8 cellular contexts compared by ENCODE assay signal in the genomic region with DNA sequence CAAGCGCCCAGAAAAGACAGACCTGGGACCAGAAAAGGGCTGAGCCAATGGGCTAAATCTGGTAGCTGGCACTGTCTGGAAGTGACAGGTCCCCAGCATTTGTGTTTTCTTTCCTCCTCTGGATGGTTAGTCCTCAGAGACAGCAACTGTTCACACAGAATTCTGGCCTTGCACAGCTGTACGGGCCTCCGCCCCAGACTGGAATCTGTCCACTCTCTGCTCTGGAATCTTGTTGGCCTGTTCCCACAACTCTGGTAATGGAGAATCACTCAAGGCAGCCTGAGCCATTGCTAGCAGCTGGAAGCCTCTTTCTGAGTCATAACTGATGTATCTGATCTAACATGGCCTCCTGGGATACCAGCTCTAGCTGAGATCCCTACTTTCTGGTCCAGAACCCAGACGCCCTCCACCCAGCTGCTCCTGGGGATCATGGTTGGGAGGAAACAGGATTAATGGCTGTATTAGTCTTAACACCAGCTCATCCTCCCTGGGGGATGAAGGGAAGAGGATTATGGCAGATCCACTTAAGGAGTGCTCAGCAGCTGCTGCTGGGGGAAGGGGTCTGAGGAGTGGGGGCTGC. TPM values are rescaled to one million over a fixed set of nuclear protein-coding genes. Genes with fewer than 3 reads are reported as not detected.
DNase-seq lines count a peak whose midpoint lies in the region; ATAC-seq and TF ChIP-seq lines count a peak whose summit lies in the region.

No MANE protein-coding gene starts in this region.

- H3K36me3 ChIP-seq in lower lobe of right lung: peaks cover 33% of the 10 kb centered on the region
- peaks cover 0 to 4% of the 10 kb centered on the region in 2 donors for H3K36me3 ChIP-seq in aorta (ENCODE audit: control insufficient read depth in 1 of 2, insufficient read depth in 2 of 2, low read length in 1 of 2)

- peak; percentile 76 for DNase-seq in Right ventricle myocardium inferior (ENCODE audit: missing footprints)
- no peak for DNase-seq in cardiac septum (ENCODE audit: low spot score)
- DNase-seq in astrocyte of the spinal cord (ENCODE audit: low read depth, low spot score): peak; percentile 94
- no peak for DNase-seq in lower lobe of right lung
- peak in 1 of 2 donors; percentile 72 for DNase-seq in aorta
- DNase-seq in stimulated activated CD4-positive, alpha-beta T cell treated with anti-CD3 and anti-CD28 coated beads, Interleukin-15, amount 100 ng/mL, for 24 hours: no peak
- DNase-seq in KG1 (lab: John Stamatoyannopoulos, UW): no peak

- WGBS in aorta, 2 donors: 46 to 48% methylated on average over 4 of the region's 4 CpGs

- peaks cover 13% of the 10 kb centered on the region for H3K4me1 ChIP-seq in lower lobe of right lung
- no peaks in the 10 kb centered on the region for H3K4me1 ChIP-seq in aorta (ENCODE audit: control insufficient read depth in 1 of 2, insufficient read depth in 2 of 2, low read length in 2 of 2)

- no peak for TF ChIP-seq CTCF in astrocyte of the spinal cord (IDR thresholded peaks at IDR 0.05; ENCODE audit: low read depth, low read length)
- no peak for TF ChIP-seq CTCF in lower lobe of right lung (IDR thresholded peaks at IDR 0.05)

- ATAC-seq in Right ventricle myocardium inferior: peak; percentile 94
- peak; percentile 68 to 74 for ATAC-seq in lower lobe of right lung
- peak; percentile 80 for ATAC-seq in aorta (ENCODE audit: low FRiP score)
- ATAC-seq in HG03039 (IDR thresholded peaks at IDR 0.05; ENCODE audit: unreplicated experiment): no peak

- H3K27me3 ChIP-seq in lower lobe of right lung (ENCODE audit: low read depth) (no peaks in the 10 kb centered on the region), aorta (ENCODE audit: control insufficient read depth in 1 of 2, insufficient read depth in 2 of 2, low read length in 1 of 2) (no peaks in the 10 kb centered on the region)

- in situ Hi-C loops in astrocyte of the spinal cord (cut with HindIII; ENCODE audit: low sequenced_read_pairs): no loop called here

- intact Hi-C loops in Right ventricle myocardium inferior (cut with DNase I): no loop called here
- intact Hi-C loops in cardiac septum (cut with DNase I): no loop called here
- intact Hi-C loops in lower lobe of right lung (cut with DNase I): no loop called here
- intact Hi-C loops in aorta (cut with DNase I): no loop called here

- H3K9me3 ChIP-seq in lower lobe of right lung: no peaks in the 10 kb centered on the region
- H3K9me3 ChIP-seq in aorta (ENCODE audit: control insufficient read depth, low read length): no peaks in the 10 kb centered on the region

- peak overlapping the region; percentile 64 for H3K27ac ChIP-seq in lower lobe of right lung
- peak overlapping the region in 1 of 2 donors; percentile 26 for H3K27ac ChIP-seq in aorta (ENCODE audit: low read depth in 1 of 2, low read length in 2 of 2)

- H3K4me3 ChIP-seq in astrocyte of the spinal cord (ENCODE audit: low read depth, low read length) (no peak overlapping the region), lower lobe of right lung (no peak overlapping the region), aorta (ENCODE audit: low read length in 2 of 2) (no peak overlapping the region)

RNA-seq across cellular contexts. Expression of a gene that starts 9.1 kb away (rescaled TPM):
- total RNA-seq in Right ventricle myocardium inferior (5.3 TPM), cardiac septum (5.9 TPM), lower lobe of right lung (8.2 TPM), aorta (10 to 100 TPM in 1 of 2 donors, 1 to 10 TPM in 1; 7.4 to 10.3 TPM)
- polyA plus RNA-seq in aorta: 1 to 10 TPM; 6.0 to 6.6 TPM

RNA-seq across cellular contexts. Expression of a gene that starts 9.2 kb away (rescaled TPM):
- total RNA-seq in Right ventricle myocardium inferior (9.9 TPM), cardiac septum (9.6 TPM), lower lobe of right lung (23.1 TPM), aorta (10 to 100 TPM; 12.6 to 15.0 TPM)
- 1 to 10 TPM; 1.6 to 4.7 TPM for polyA plus RNA-seq in aorta

RNA-seq across cellular contexts. Expression of a gene that starts 23.8 kb away (rescaled TPM):
- total RNA-seq in Right ventricle myocardium inferior: 0.62 TPM
- 0.59 TPM for total RNA-seq in cardiac septum
- 2.4 TPM for total RNA-seq in lower lobe of right lung
- total RNA-seq in aorta: 1 to 10 TPM; 2.4 to 6.0 TPM
- polyA plus RNA-seq in aorta: 10 to 100 TPM in 1 of 2 donors, 1 to 10 TPM in 1; 3.6 to 12.9 TPM

RNA-seq across cellular contexts. Expression of a gene that starts 29.6 kb away (rescaled TPM):
- 41.1 TPM for total RNA-seq in Right ventricle myocardium inferior
- 42.1 TPM for total RNA-seq in cardiac septum
- 65.6 TPM for total RNA-seq in lower lobe of right lung
- 100 to 1,000 TPM in 1 of 2 donors, 10 to 100 TPM in 1; 75.7 to 109 TPM for total RNA-seq in aorta
- 100 to 1,000 TPM; 143 to 206 TPM for polyA plus RNA-seq in aorta

RNA-seq across cellular contexts. Expression of a gene that starts 31.6 kb away (rescaled TPM):
- total RNA-seq in Right ventricle myocardium inferior (42.3 TPM), cardiac septum (41.1 TPM), lower lobe of right lung (86.1 TPM), aorta (10 to 100 TPM; 73.5 to 88.6 TPM)
- 100 to 1,000 TPM in 1 of 2 donors, 10 to 100 TPM in 1; 52.8 to 121 TPM for polyA plus RNA-seq in aorta

Comparison
In these comparisons a context has a peak if more than half of its experiments do, and no peak if none do; other contexts are left out.
1. DNase-seq: peak in Right ventricle myocardium inferior (single experiment) and astrocyte of the spinal cord (single experiment); none in cardiac septum (single experiment), lower lobe of right lung (single experiment), stimulated activated CD4-positive, alpha-beta T cell treated with anti-CD3 and anti-CD28 coated beads, Interleukin-15, amount 100 ng/mL, for 24 hours (single experiment) and KG1 (single experiment).